In the genomic region with DNA sequence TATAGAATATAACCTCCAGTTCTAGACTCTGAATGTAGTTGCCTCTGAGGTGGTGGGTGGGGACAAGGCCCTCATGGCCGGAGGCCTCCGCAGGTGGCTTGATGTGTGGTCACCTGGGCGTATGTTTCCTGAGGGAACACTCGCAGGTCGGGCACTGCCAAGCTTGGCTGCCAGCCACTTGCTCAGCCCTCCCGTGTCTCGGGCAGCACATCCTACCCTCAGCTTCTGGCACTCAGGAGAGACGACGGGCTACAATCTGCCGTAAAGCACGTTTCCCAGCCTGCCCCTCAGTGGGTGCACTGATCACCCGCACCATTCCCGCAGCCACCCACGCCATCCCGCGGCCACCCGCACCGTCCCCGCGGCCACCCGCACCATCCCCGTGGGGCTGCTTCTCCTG, we compare ENCODE assay signal across 25 cellular contexts. TPM values are rescaled to one million over a fixed set of nuclear protein-coding genes. Genes with fewer than 3 reads are reported as not detected.
DNase-seq lines count a peak whose midpoint lies in the region; ATAC-seq, FAIRE-seq and TF ChIP-seq lines count a peak whose summit lies in the region.
"Had no signal": no experiment of that assay in that cellular context is flagged by ENCODE, and none has a peak within 500 bp of the region (broad histone marks: within the 10 kb centered on the region; RNA-seq: fewer than 3 reads in every experiment).

No MANE protein-coding gene starts in this region.

- ATAC-seq in Right ventricle myocardium superior (ENCODE audit: poor library complexity) (peak; percentile 24), left cardiac atrium (no peak), K562 (no peak), HG02870 (IDR thresholded peaks at IDR 0.05; ENCODE audit: unreplicated experiment) (no peak), aorta (ENCODE audit: low FRiP score) (no peak)
- ATAC-seq: CD8-positive, alpha-beta T cell; GM12878; Panc1 had no signal

- no peak for FAIRE-seq in K562 (lab: Jason Lieb, UNC)
- FAIRE-seq: GM12878, H54, HTR-8/SVneo had no signal

- H3K79me2 ChIP-seq in K562 (ENCODE audit: control insufficient read depth, insufficient read depth, low read length): no peaks in the 10 kb centered on the region

- H3K9me3 ChIP-seq in K562 (replicated peaks; ENCODE audit: control insufficient read depth, insufficient read depth, low read depth, low read length) (no peaks in the 10 kb centered on the region), right atrium auricular region (no peaks in the 10 kb centered on the region), aorta (ENCODE audit: control insufficient read depth, low read length) (no peaks in the 10 kb centered on the region), breast epithelium (no peaks in the 10 kb centered on the region)
- H3K9me3 ChIP-seq: Caco-2 had no signal

- WGBS in K562 (ENCODE audit: insufficient coverage, low coverage, missing lambda C conversion rate): 95% methylated on average over 20 of the region's 22 CpGs
- WGBS in aorta, 2 donors: 92% methylated on average over 22 of the region's 22 CpGs

- no peaks in the 10 kb centered on the region for H3K27me3 ChIP-seq in K562 (ENCODE audit: control insufficient read depth in 2 of 2, insufficient read depth in 2 of 2, low read length in 2 of 2)
- H3K27me3 ChIP-seq in right atrium auricular region: no peaks in the 10 kb centered on the region
- no peaks in the 10 kb centered on the region for H3K27me3 ChIP-seq in aorta (ENCODE audit: control insufficient read depth in 1 of 2, insufficient read depth in 2 of 2, low read length in 1 of 2)
- no peaks in the 10 kb centered on the region for H3K27me3 ChIP-seq in breast epithelium

- BruUV-seq in K562 (replicated peaks; lab: Mats Ljungman, UMichigan): no TSS peak

- POLR2A ChIA-PET in K562 (lab: Yijun Ruan, JAX): interaction anchor here (0.7 to 2.3 kb wide), 3 partner anchors 10 to 13 kb away, joined by 3 to 12 read pairs (median 3); no protein-coding TSS in a partner anchor

- H3K4me3 ChIP-seq in K562 (no peak overlapping the region), right atrium auricular region (no peak overlapping the region), aorta (ENCODE audit: low read length in 2 of 2) (no peak overlapping the region), breast epithelium (no peak overlapping the region)
- H3K4me3 ChIP-seq: GM12878, SK-N-MC had no signal

- DNase-seq in Right ventricle myocardium superior (peak; percentile 64), left cardiac atrium (no peak), K562 (ENCODE audit: extremely low read depth in 1 of 4, low spot score in 3 of 4) (no peak), right atrium auricular region (ENCODE audit: low spot score) (no peak), aorta (no peak), breast epithelium (ENCODE audit: low spot score in 2 of 2) (no peak)
- DNase-seq: Caco-2; CD8-positive, alpha-beta T cell; GDM1; KG1; MM.1S; NCI-H1694; NCI-H2029 treated with DMSO at 0.1 percent for 48 hours; NCI-H446 treated with DMSO at 0.1 percent for 48 hours; NCI-H526; NCI-H82; SIG-M5 had no signal

- TF ChIP-seq CTCF in K562 (IDR thresholded peaks at IDR 0.05 in 2 of 3, conservative IDR thresholded peaks at IDR 0.05 in 1 of 3; ENCODE audit: insufficient read depth in 2 of 3, low read depth in 1 of 3, low read length in 3 of 3): no peak
- TF ChIP-seq CTCF in right atrium auricular region (IDR thresholded peaks at IDR 0.05): no peak
- TF ChIP-seq CTCF in breast epithelium (IDR thresholded peaks at IDR 0.05): no peak

- H4K20me1 ChIP-seq in K562 (replicated peaks; ENCODE audit: control insufficient read depth, insufficient read depth, low read length): no peaks in the 10 kb centered on the region

- H3K36me3 ChIP-seq in K562 (ENCODE audit: control insufficient read depth, insufficient read depth, low read length) (peaks cover 95% of the 10 kb centered on the region; the same call in 2 of the 3 replicates), right atrium auricular region (peaks cover 13% of the 10 kb centered on the region), aorta (ENCODE audit: control insufficient read depth in 1 of 2, insufficient read depth in 2 of 2, low read length in 1 of 2) (no peaks in the 10 kb centered on the region), breast epithelium (no peaks in the 10 kb centered on the region)

- TF ChIP-seq RAD21 in K562 (CRISPR knock-in tag; conservative IDR thresholded peaks at IDR 0.05 in 1 of 2, IDR thresholded peaks at IDR 0.05 in 1 of 2): no peak

- no peak overlapping the region for H3K4me2 ChIP-seq in K562 (ENCODE audit: insufficient read depth, low read length)

- intact Hi-C loops in Right ventricle myocardium superior (cut with DNase I): no loop called here
- intact Hi-C loops in left cardiac atrium (cut with DNase I): no loop called here
- intact Hi-C loops in K562 (cut with micrococcal nuclease): no loop called here
- intact Hi-C loops in aorta (cut with DNase I): no loop called here
- intact Hi-C loops in breast epithelium (cut with DNase I; ENCODE audit: low total_unique reads): no loop called here

- no peak overlapping the region for H3K27ac ChIP-seq in K562 (ENCODE audit: extremely low read depth, low read depth, low read length)
- peak overlapping the region; percentile 85 to 96 for H3K27ac ChIP-seq in right atrium auricular region
- H3K27ac ChIP-seq in aorta (ENCODE audit: low read depth in 1 of 2, low read length in 2 of 2): no peak overlapping the region
- H3K27ac ChIP-seq in breast epithelium: no peak overlapping the region
- H3K27ac ChIP-seq: C4-2B, RWPE1, SK-N-MC had no signal

- H3K9me1 ChIP-seq in K562 (ENCODE audit: control insufficient read depth, insufficient read depth, low read length): peaks cover 2% of the 10 kb centered on the region

- H3K4me1 ChIP-seq in K562 (replicated peaks in 1 of 2; ENCODE audit: control insufficient read depth in 2 of 2, insufficient read depth in 2 of 2, low read length in 2 of 2) (peaks cover 0 to 22% of the 10 kb centered on the region in 2 experiments; a peak in 2 of 5 replicates), right atrium auricular region (peaks cover 0 to 19% of the 10 kb centered on the region in 2 donors), aorta (ENCODE audit: control insufficient read depth in 1 of 2, insufficient read depth in 2 of 2, low read length in 2 of 2) (no peaks in the 10 kb centered on the region), breast epithelium (no peaks in the 10 kb centered on the region)
- H3K4me1 ChIP-seq: Caco-2 had no signal

- H3K9ac ChIP-seq in K562 (ENCODE audit: insufficient read depth in 1 of 2, low read depth in 2 of 2, low read length in 2 of 2): no peak overlapping the region

- TF ChIP-seq POLR2A in K562 (conservative IDR thresholded peaks at IDR 0.05) (no peak), breast epithelium (IDR thresholded peaks at IDR 0.05) (no peak)

- H2AFZ ChIP-seq in K562 (ENCODE audit: low read depth, low read length): no peak overlapping the region

- CTCF ChIA-PET in K562 (lab: Yijun Ruan, JAX; ENCODE audit: low intra/inter-chr PET ratio): no interaction called here

- in situ Hi-C loops in K562 (cut with MboI): no loop called here

- TF ChIP-seq EP300 in K562 (IDR thresholded peaks at IDR 0.05; ENCODE audit: low read length): no peak

RNA-seq across cellular contexts. Expression of a gene that starts 15.2 kb away (rescaled TPM):
- 52.6 TPM for total RNA-seq in Right ventricle myocardium superior
- total RNA-seq in left cardiac atrium: 10 to 100 TPM; 48.4 to 74.5 TPM
- total RNA-seq in K562 (2011; cell fraction: chromatin; rRNA removed; ENCODE audit: low replicate concordance): 161 and 433 TPM in 2 replicates
- total RNA-seq in K562 (2011; cell fraction: nucleolus; rRNA removed): 163 and 178 TPM in 2 replicates
- 128 and 148 TPM in 2 replicates for total RNA-seq in K562 (2011; cell fraction: nucleoplasm; rRNA removed)
- 255 and 325 TPM in 2 replicates for total RNA-seq in K562 (2014; rRNA removed)
- 43.6 and 58.2 TPM in 2 replicates for total RNA-seq in K562 (2014; rRNA removed; fragmentation: Illumina TruSeq; extraction: Trizol)
- 97.6 and 106 TPM in 2 replicates for total RNA-seq in K562 (2015; rRNA removed; fragmentation: Illumina TruSeq; extraction: Trizol)
- total RNA-seq in K562 (2021): 193 and 203 TPM in 2 replicates
- 96.1 and 122 TPM in 2 replicates for polyA plus RNA-seq in K562 (2011; rRNA removed)
- polyA plus RNA-seq in K562 (2011; cell fraction: cytosol; rRNA removed): 93.4 and 185 TPM in 2 replicates
- polyA plus RNA-seq in K562 (2011; cell fraction: nucleus; rRNA removed): 299 and 377 TPM in 2 replicates
- polyA plus RNA-seq in K562 (2012): 128 and 152 TPM in 2 replicates
- polyA plus RNA-seq in K562 (2014; fragmentation: Illumina TruSeq; extraction: Trizol): 77.3 and 106 TPM in 2 replicates
- 1 to 10 TPM; 1.3 to 2.0 TPM for polyA plus RNA-seq in K562 (2014; fragmentation: Nextera tagmentation; extraction: Ambion mirVana)
- 174 and 181 TPM in 2 replicates for polyA plus RNA-seq in K562 (2014; rRNA removed)
- polyA minus RNA-seq in K562 (2011; rRNA and poly(A)+ RNA removed): 65.6 and 91.6 TPM in 2 replicates
- 90.0 and 90.6 TPM in 2 replicates for polyA minus RNA-seq in K562 (2011; cell fraction: cytosol; rRNA and poly(A)+ RNA removed)
- polyA minus RNA-seq in K562 (2011; cell fraction: nucleus; rRNA and poly(A)+ RNA removed): 35.1 and 68.2 TPM in 2 replicates
- total RNA-seq in right atrium auricular region: 10 to 100 TPM; 33.9 to 45.8 TPM
- 10 to 100 TPM; 26.4 to 33.2 TPM for total RNA-seq in aorta
- 10 to 100 TPM in 1 of 2 donors, 1 to 10 TPM in 1; 9.3 to 55.4 TPM for polyA plus RNA-seq in aorta
- 10 to 100 TPM; 26.2 to 40.0 (median 39.1) TPM for total RNA-seq in breast epithelium

RNA-seq across cellular contexts. Expression of a gene that starts 17.4 kb away (rescaled TPM):
- 56.6 TPM for total RNA-seq in Right ventricle myocardium superior
- total RNA-seq in left cardiac atrium: 10 to 100 TPM; 52.5 to 88.1 TPM
- total RNA-seq in K562 (2011; cell fraction: chromatin; rRNA removed; ENCODE audit: low replicate concordance): 53.5 and 114 TPM in 2 replicates
- 73.2 and 78.7 TPM in 2 replicates for total RNA-seq in K562 (2011; cell fraction: nucleolus; rRNA removed)
- 57.0 and 59.8 TPM in 2 replicates for total RNA-seq in K562 (2011; cell fraction: nucleoplasm; rRNA removed)
- 73.2 and 106 TPM in 2 replicates for total RNA-seq in K562 (2014; rRNA removed)
- total RNA-seq in K562 (2014; rRNA removed; fragmentation: Illumina TruSeq; extraction: Trizol): 16.2 and 18.1 TPM in 2 replicates
- total RNA-seq in K562 (2015; rRNA removed; fragmentation: Illumina TruSeq; extraction: Trizol): 49.9 and 50.8 TPM in 2 replicates
- total RNA-seq in K562 (2021): 106 and 110 TPM in 2 replicates
- polyA plus RNA-seq in K562 (2011; rRNA removed): 44.5 and 67.3 TPM in 2 replicates
- 73.0 and 146 TPM in 2 replicates for polyA plus RNA-seq in K562 (2011; cell fraction: cytosol; rRNA removed)
- 65.8 and 104 TPM in 2 replicates for polyA plus RNA-seq in K562 (2011; cell fraction: nucleus; rRNA removed)
- polyA plus RNA-seq in K562 (2012): 77.3 and 87.1 TPM in 2 replicates
- 72.3 and 101 TPM in 2 replicates for polyA plus RNA-seq in K562 (2014; fragmentation: Illumina TruSeq; extraction: Trizol)
- 1 to 10 TPM; 1.4 to 4.8 TPM for polyA plus RNA-seq in K562 (2014; fragmentation: Nextera tagmentation; extraction: Ambion mirVana)
- 87.3 and 89.9 TPM in 2 replicates for polyA plus RNA-seq in K562 (2014; rRNA removed)
- 10.3 and 19.1 TPM in 2 replicates for polyA minus RNA-seq in K562 (2011; rRNA and poly(A)+ RNA removed)
- polyA minus RNA-seq in K562 (2011; cell fraction: cytosol; rRNA and poly(A)+ RNA removed): 38.4 and 40.7 TPM in 2 replicates
- polyA minus RNA-seq in K562 (2011; cell fraction: nucleus; rRNA and poly(A)+ RNA removed): 17.5 and 20.0 TPM in 2 replicates
- total RNA-seq in right atrium auricular region: 10 to 100 TPM; 52.3 to 60.9 TPM
- total RNA-seq in aorta: 10 to 100 TPM; 31.5 to 32.9 TPM
- polyA plus RNA-seq in aorta: 10 to 100 TPM; 30.6 to 55.1 TPM
- 10 to 100 TPM; 40.3 to 45.2 (median 42.1) TPM for total RNA-seq in breast epithelium

RNA-seq across cellular contexts. Expression of a gene that starts 19.2 kb away (rescaled TPM):
- 4.3 TPM for total RNA-seq in Right ventricle myocardium superior
- 1 to 10 TPM; 4.1 to 4.8 TPM for total RNA-seq in left cardiac atrium
- total RNA-seq in K562 (2011; cell fraction: chromatin; rRNA removed; ENCODE audit: low replicate concordance): 3.7 and 5.4 TPM in 2 replicates
- 2.8 and 2.9 TPM in 2 replicates for total RNA-seq in K562 (2011; cell fraction: nucleolus; rRNA removed)
- 3.2 and 4.7 TPM in 2 replicates for total RNA-seq in K562 (2011; cell fraction: nucleoplasm; rRNA removed)
- total RNA-seq in K562 (2014; rRNA removed): 1.2 and 1.5 TPM in 2 replicates
- 1.0 and 1.4 TPM in 2 replicates for total RNA-seq in K562 (2014; rRNA removed; fragmentation: Illumina TruSeq; extraction: Trizol)
- 1.1 and 1.3 TPM in 2 replicates for total RNA-seq in K562 (2015; rRNA removed; fragmentation: Illumina TruSeq; extraction: Trizol)
- total RNA-seq in K562 (2021): 1.3 and 1.8 TPM in 2 replicates
- 1.3 and 1.5 TPM in 2 replicates for polyA plus RNA-seq in K562 (2011; rRNA removed)
- 0.78 and 1.0 TPM in 2 replicates for polyA plus RNA-seq in K562 (2011; cell fraction: cytosol; rRNA removed)
- polyA plus RNA-seq in K562 (2011; cell fraction: nucleus; rRNA removed): 1.5 and 2.0 TPM in 2 replicates
- 0.64 and 1.4 TPM in 2 replicates for polyA plus RNA-seq in K562 (2012)
- polyA plus RNA-seq in K562 (2014; fragmentation: Illumina TruSeq; extraction: Trizol): 0.89 and 1.0 TPM in 2 replicates
- under 1 TPM; 0.07 to 0.31 TPM for polyA plus RNA-seq in K562 (2014; fragmentation: Nextera tagmentation; extraction: Ambion mirVana)
- 1.1 and 1.4 TPM in 2 replicates for polyA plus RNA-seq in K562 (2014; rRNA removed)
- polyA minus RNA-seq in K562 (2011; rRNA and poly(A)+ RNA removed): 2.5 and 3.2 TPM in 2 replicates
- 0.64 and 1.5 TPM in 2 replicates for polyA minus RNA-seq in K562 (2011; cell fraction: cytosol; rRNA and poly(A)+ RNA removed)
- polyA minus RNA-seq in K562 (2011; cell fraction: nucleus; rRNA and poly(A)+ RNA removed): 0.81 and 1.3 TPM in 2 replicates
- 1 to 10 TPM; 3.5 to 6.0 TPM for total RNA-seq in right atrium auricular region
- total RNA-seq in aorta: 1 to 10 TPM; 3.4 to 6.1 TPM
- polyA plus RNA-seq in aorta: 1 to 10 TPM in 1 of 2 donors, under 1 TPM in 1; 0.38 to 4.4 TPM
- 10 to 100 TPM in 1 of 3 donors, 1 to 10 TPM in 2; 2.1 to 10.4 (median 7.5) TPM for total RNA-seq in breast epithelium

RNA-seq across cellular contexts. Expression of a gene that starts 40.8 kb away (rescaled TPM):
- total RNA-seq in Right ventricle myocardium superior: 7.7 TPM
- 10 to 100 TPM in 1 of 2 donors, 1 to 10 TPM in 1; 6.7 to 10.7 TPM for total RNA-seq in left cardiac atrium
- 9.7 and 21.8 TPM in 2 replicates for total RNA-seq in K562 (2011; cell fraction: chromatin; rRNA removed; ENCODE audit: low replicate concordance)
- total RNA-seq in K562 (2011; cell fraction: nucleolus; rRNA removed): 3.2 and 3.6 TPM in 2 replicates
- total RNA-seq in K562 (2011; cell fraction: nucleoplasm; rRNA removed): 4.7 and 5.1 TPM in 2 replicates
- total RNA-seq in K562 (2014; rRNA removed): 2.0 TPM in 2 replicates
- 6.0 and 6.8 TPM in 2 replicates for total RNA-seq in K562 (2014; rRNA removed; fragmentation: Illumina TruSeq; extraction: Trizol)
- total RNA-seq in K562 (2015; rRNA removed; fragmentation: Illumina TruSeq; extraction: Trizol): 3.2 and 3.6 TPM in 2 replicates
- 4.0 and 5.4 TPM in 2 replicates for total RNA-seq in K562 (2021)
- polyA plus RNA-seq in K562 (2011; rRNA removed): 6.7 and 7.5 TPM in 2 replicates
- 1.5 and 3.4 TPM in 2 replicates for polyA plus RNA-seq in K562 (2011; cell fraction: cytosol; rRNA removed)
- 3.6 and 6.2 TPM in 2 replicates for polyA plus RNA-seq in K562 (2011; cell fraction: nucleus; rRNA removed)
- 2.5 and 3.1 TPM in 2 replicates for polyA plus RNA-seq in K562 (2012)
- 4.6 and 5.4 TPM in 2 replicates for polyA plus RNA-seq in K562 (2014; fragmentation: Illumina TruSeq; extraction: Trizol)
- 1 to 10 TPM; 4.4 to 6.1 TPM for polyA plus RNA-seq in K562 (2014; fragmentation: Nextera tagmentation; extraction: Ambion mirVana)
- polyA plus RNA-seq in K562 (2014; rRNA removed): 3.0 and 3.4 TPM in 2 replicates
- 15.0 and 23.3 TPM in 2 replicates for polyA minus RNA-seq in K562 (2011; rRNA and poly(A)+ RNA removed)
- 3.5 and 4.8 TPM in 2 replicates for polyA minus RNA-seq in K562 (2011; cell fraction: cytosol; rRNA and poly(A)+ RNA removed)
- polyA minus RNA-seq in K562 (2011; cell fraction: nucleus; rRNA and poly(A)+ RNA removed): 1.6 and 6.4 TPM in 2 replicates
- total RNA-seq in right atrium auricular region: 1 to 10 TPM; 5.5 to 5.9 TPM
- total RNA-seq in aorta: 1 to 10 TPM; 8.1 to 9.5 TPM
- polyA plus RNA-seq in aorta: 1 to 10 TPM; 1.8 to 2.1 TPM
- total RNA-seq in breast epithelium: 10 to 100 TPM in 1 of 3 donors, 1 to 10 TPM in 2; 4.6 to 10.7 (median 7.5) TPM

Comparison
In these comparisons a context has a peak if more than half of its experiments do, and no peak if none do; other contexts are left out.
1. H3K27ac ChIP-seq: peak in right atrium auricular region (2 of 2); none in K562 (single experiment), aorta (0 of 2) and breast epithelium (0 of 2).